ENCODE assay signal across 22 cellular contexts in the genomic region with DNA sequence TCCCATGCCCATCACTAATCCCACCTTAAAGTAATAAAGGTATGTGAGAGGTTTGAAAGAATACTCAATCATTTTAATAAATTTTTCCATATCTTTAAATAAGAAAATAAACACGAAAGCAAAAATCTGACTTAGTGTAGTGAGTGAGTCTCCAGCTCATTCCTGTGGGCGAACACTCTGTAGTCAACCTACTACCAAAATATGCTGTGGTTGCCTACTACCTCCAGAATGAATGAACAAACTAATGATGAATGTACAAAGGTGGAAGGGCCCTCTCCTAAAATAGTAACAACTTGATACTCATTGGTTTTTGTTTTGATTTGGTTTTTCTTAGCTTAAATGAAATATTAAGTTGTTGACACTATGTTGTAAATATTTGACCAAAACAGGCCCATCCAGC.
"Had no signal": no experiment of that assay in that cellular context is flagged by ENCODE, and none has a peak within 500 bp of the region (broad histone marks: within the 10 kb centered on the region; RNA-seq: fewer than 3 reads in every experiment).

No MANE protein-coding gene starts in this region.

- H3K27ac ChIP-seq: esophagus squamous epithelium, left lung, ovary, psoas muscle, sigmoid colon, testis, tibial artery had no signal

- H3K4me1 Mint-ChIP-seq: natural killer cell had no signal

- H3K36me3 Mint-ChIP-seq: natural killer cell; stimulated activated memory B cell treated with anti-CD40 and anti-IgM and Interleukin-4, amounts not matched to agents 10 μg/mL and 1 μg/mL and 100 μg/mL, for 72 hours; type B pancreatic cell had no signal

- DNase-seq: cortex of kidney; effector memory CD8-positive, alpha-beta T cell; erythroblast; esophagus squamous epithelium; head of caudate nucleus; kidney; left cardiac atrium; left lung; natural killer cell; occipital lobe; ovary; posterior cingulate gyrus; psoas muscle; right cardiac atrium; sigmoid colon; stimulated activated CD4-positive, alpha-beta T cell treated with anti-CD3 and anti-CD28 coated beads, Interleukin-4, amount 100 ng/mL, for 4 hours; stimulated activated naive CD8-positive, alpha-beta T cell treated with anti-CD3 and anti-CD28 coated beads, Interleukin-15, Interleukin-2, amounts not matched to agents 100 U/mL and 50 U/mL, for 24 hours; substantia nigra; testis; tibial artery had no signal

- H3K27me3 Mint-ChIP-seq: type B pancreatic cell had no signal

- ATAC-seq: effector memory CD8-positive, alpha-beta T cell; left cardiac atrium; left lung; natural killer cell; psoas muscle; right cardiac atrium; stimulated activated memory B cell treated with anti-CD40 and anti-IgM and Interleukin-4, amounts not matched to agents 10 μg/mL and 1 μg/mL and 100 μg/mL, for 72 hours; stimulated activated naive CD8-positive, alpha-beta T cell treated with anti-CD3 and anti-CD28 coated beads, Interleukin-15, Interleukin-2, amounts not matched to agents 100 U/mL and 50 U/mL, for 24 hours had no signal

- H3K36me3 ChIP-seq: esophagus squamous epithelium, left lung, ovary, sigmoid colon, tibial artery had no signal

- H3K4me3 Mint-ChIP-seq: effector memory CD8-positive, alpha-beta T cell; natural killer cell; stimulated activated memory B cell treated with anti-CD40 and anti-IgM and Interleukin-4, amounts not matched to agents 10 μg/mL and 1 μg/mL and 100 μg/mL, for 72 hours; type B pancreatic cell had no signal

- H3K27me3 ChIP-seq: esophagus squamous epithelium, ovary, sigmoid colon, testis, tibial artery had no signal

- H3K4me1 ChIP-seq: esophagus squamous epithelium, left lung, sigmoid colon, testis, tibial artery had no signal

- H3K9me3 Mint-ChIP-seq: effector memory CD8-positive, alpha-beta T cell; natural killer cell; stimulated activated memory B cell treated with anti-CD40 and anti-IgM and Interleukin-4, amounts not matched to agents 10 μg/mL and 1 μg/mL and 100 μg/mL, for 72 hours; type B pancreatic cell had no signal

- H3K4me3 ChIP-seq: esophagus squamous epithelium, left lung, ovary, psoas muscle, sigmoid colon, testis, tibial artery had no signal

- H3K27ac Mint-ChIP-seq: effector memory CD8-positive, alpha-beta T cell; natural killer cell; stimulated activated memory B cell treated with anti-CD40 and anti-IgM and Interleukin-4, amounts not matched to agents 10 μg/mL and 1 μg/mL and 100 μg/mL, for 72 hours; type B pancreatic cell had no signal
